ENCODE assay signal across 9 cellular contexts in the genomic region with DNA sequence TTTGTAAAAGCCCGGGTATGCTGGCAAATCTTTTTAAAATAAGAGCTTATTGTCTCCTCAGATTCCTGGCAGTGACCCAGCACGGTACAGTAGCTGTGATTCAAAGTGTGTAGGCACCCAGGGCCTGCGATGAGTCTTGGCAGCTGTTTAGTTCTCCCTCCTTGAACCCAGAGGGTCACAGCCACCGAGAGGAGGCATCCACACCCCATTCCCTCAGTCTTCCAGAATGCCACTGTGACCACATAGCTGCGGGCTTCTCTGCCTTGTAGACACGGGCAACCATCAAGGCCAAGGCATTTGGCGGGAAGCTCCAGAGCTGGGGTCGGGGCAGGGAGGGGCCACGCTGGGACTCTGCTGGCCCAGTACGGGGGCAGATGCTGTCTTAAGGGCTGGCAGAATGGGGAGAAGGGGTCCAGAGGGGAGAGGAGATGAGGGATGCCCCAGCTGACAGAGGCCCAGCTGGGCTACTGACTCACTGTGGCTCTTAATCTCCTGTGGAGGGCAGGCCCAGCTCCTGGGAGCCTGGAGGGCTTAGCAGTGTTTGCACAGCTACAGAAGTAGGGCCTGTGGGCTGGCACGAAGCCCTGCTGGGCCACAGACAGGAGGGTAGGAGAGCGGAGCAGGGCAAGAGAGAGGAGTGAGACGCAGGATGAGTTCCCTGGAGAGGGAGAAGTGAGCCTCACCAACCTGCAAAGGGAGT.
A peak's percentile ranks its signal among the peaks of the same experiment; 100 is the strongest.
DNase-seq lines count a peak whose midpoint lies in the region; ATAC-seq and FAIRE-seq lines count a peak whose summit lies in the region.
"Had no signal": no experiment of that assay in that cellular context is flagged by ENCODE, and none has a peak within 500 bp of the region (broad histone marks: within the 10 kb centered on the region; RNA-seq: fewer than 3 reads in every experiment).

No MANE protein-coding gene starts in this region.

- peaks cover 10% of the 10 kb centered on the region for H3K27me3 Mint-ChIP-seq in activated T-cell treated with anti-CD3 and anti-CD28 coated beads, Interleukin-2, amount 50 U/mL, for 4 hours (ENCODE audit: low read depth)

- H3K4me1 Mint-ChIP-seq in activated T-cell treated with anti-CD3 and anti-CD28 coated beads, Interleukin-2, amount 50 U/mL, for 4 hours (ENCODE audit: low read depth), result no peaks in the 10 kb centered on the region

- no peak for FAIRE-seq in frontal cortex (lab: Jason Lieb, UNC)

- DNase-seq in AG08395 (ENCODE audit: low spot score) (peak; percentile 74), M059J (ENCODE audit: low read depth) (peak; percentile 99), T1000 (lab: John Stamatoyannopoulos, UW) (peak; percentile 77), kidney tubule cell (ENCODE audit: low spot score) (peak; percentile 42), frontal cortex (ENCODE audit: low spot score in 2 of 2) (no peak)
- DNase-seq in activated T-cell treated with anti-CD3 and anti-CD28 coated beads, Interleukin-2, amount 50 U/mL, for 4 hours, result no peak
- DNase-seq in stimulated activated CD4-positive, alpha-beta T cell treated with anti-CD3 and anti-CD28 coated beads, Interleukin-1b, Interleukin-23, amount 100 ng/mL, for 48 hours, result no peak
- DNase-seq: stimulated activated CD4-positive, alpha-beta T cell treated with anti-CD3 and anti-CD28 coated beads, Interleukin-15, amount 100 ng/mL, for 24 hours had no signal

- no peak for ATAC-seq in GM18858 (IDR thresholded peaks at IDR 0.05; ENCODE audit: unreplicated experiment)
- no peak for ATAC-seq in activated T-cell treated with anti-CD3 and anti-CD28 coated beads, Interleukin-2, amount 50 U/mL, for 4 hours

- H3K36me3 Mint-ChIP-seq in activated T-cell treated with anti-CD3 and anti-CD28 coated beads, Interleukin-2, amount 50 U/mL, for 4 hours (ENCODE audit: insufficient read depth), result no peaks in the 10 kb centered on the region

- no peaks in the 10 kb centered on the region for H3K9me3 Mint-ChIP-seq in activated T-cell treated with anti-CD3 and anti-CD28 coated beads, Interleukin-2, amount 50 U/mL, for 4 hours

- H3K4me3 Mint-ChIP-seq in activated T-cell treated with anti-CD3 and anti-CD28 coated beads, Interleukin-2, amount 50 U/mL, for 4 hours, result no peak overlapping the region

Comparison
In these comparisons a context has a peak if more than half of its experiments do, and no peak if none do; other contexts are left out.
1. DNase-seq: peak in AG08395 (single experiment), M059J (single experiment), T1000 (single experiment) and kidney tubule cell (single experiment); none in activated T-cell treated with anti-CD3 and anti-CD28 coated beads, Interleukin-2, amount 50 U/mL, for 4 hours (single experiment), frontal cortex (0 of 2) and stimulated activated CD4-positive, alpha-beta T cell treated with anti-CD3 and anti-CD28 coated beads, Interleukin-1b, Interleukin-23, amount 100 ng/mL, for 48 hours (single experiment).